8 cellular contexts compared by ENCODE assay signal in the genomic region with DNA sequence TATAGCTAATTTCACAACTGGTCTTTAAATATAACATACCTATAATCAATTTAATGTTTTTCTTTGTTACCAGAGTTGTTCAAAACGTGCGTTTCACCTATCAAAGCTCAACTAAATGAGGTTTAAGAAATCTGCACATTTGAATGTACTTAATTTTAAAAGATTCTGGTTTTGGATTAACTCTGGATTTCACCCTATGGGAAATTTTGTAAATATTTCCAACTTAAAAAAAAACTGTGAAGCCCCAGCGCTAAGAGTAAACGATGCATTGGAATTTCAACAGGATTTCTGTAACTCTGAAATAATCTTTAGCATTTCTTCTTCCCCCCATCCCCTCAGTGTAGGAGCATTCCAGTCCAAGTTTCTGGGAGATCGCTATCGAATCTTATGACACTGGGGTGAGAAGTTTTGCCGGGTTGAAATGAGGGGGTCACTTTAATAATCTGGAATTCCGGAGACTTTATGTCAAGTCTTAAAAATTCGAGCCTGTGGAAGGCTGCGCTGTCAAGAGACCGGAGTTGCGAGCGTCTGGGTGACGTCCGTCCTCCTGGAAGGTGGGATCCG. TPM values are rescaled to one million over a fixed set of nuclear protein-coding genes. Genes with fewer than 3 reads are reported as not detected.
DNase-seq lines count a peak whose midpoint lies in the region; ATAC-seq and TF ChIP-seq lines count a peak whose summit lies in the region.

No MANE protein-coding gene starts in this region.

- H3K4me3 Mint-ChIP-seq in activated CD4-positive, alpha-beta T cell treated with anti-CD3 and anti-CD28 coated beads, Interleukin-2, amount 10 ng/mL, durations not matched to agents 24 days and 14 days: peak overlapping the region; percentile 98

- peak overlapping the region; percentile 11 for H3K27ac Mint-ChIP-seq in activated CD4-positive, alpha-beta T cell treated with anti-CD3 and anti-CD28 coated beads, Interleukin-2, amount 10 ng/mL, durations not matched to agents 24 days and 14 days

- H3K4me1 ChIP-seq in left lung: peaks cover 3 to 28% of the 10 kb centered on the region in 2 donors

- H3K4me1 Mint-ChIP-seq in activated CD4-positive, alpha-beta T cell treated with anti-CD3 and anti-CD28 coated beads, Interleukin-2, amount 10 ng/mL, durations not matched to agents 24 days and 14 days: peaks cover 14% of the 10 kb centered on the region

- intact Hi-C loops in activated CD4-positive, alpha-beta T cell treated with anti-CD3 and anti-CD28 coated beads, Interleukin-2, amount 10 ng/mL, durations not matched to agents 24 days and 14 days (cut with micrococcal nuclease): loop anchor here (5.0 to 10.0 kb wide), 5 partner anchors 46 to 1736 kb away; a partner anchor contains a TSS
- intact Hi-C loops in left lung (cut with DNase I): no loop called here

- peak overlapping the region; percentile 88 to 97 for H3K4me3 ChIP-seq in left lung

- H3K27me3 ChIP-seq in left lung: no peaks in the 10 kb centered on the region

- peaks cover 4% of the 10 kb centered on the region for H3K9me3 Mint-ChIP-seq in activated CD4-positive, alpha-beta T cell treated with anti-CD3 and anti-CD28 coated beads, Interleukin-2, amount 10 ng/mL, durations not matched to agents 24 days and 14 days

- ATAC-seq in left lung (no peak), GM18519 (IDR thresholded peaks at IDR 0.05; ENCODE audit: low FRiP score, unreplicated experiment) (no peak)

- no peak for TF ChIP-seq CTCF in left lung (IDR thresholded peaks at IDR 0.05)

- no peak for DNase-seq in activated CD4-positive, alpha-beta T cell treated with anti-CD3 and anti-CD28 coated beads, Interleukin-2, amount 10 ng/mL, durations not matched to agents 24 days and 14 days
- no peak for DNase-seq in activated CD4-positive, alpha-beta T cell treated with anti-CD3 and anti-CD28 coated beads for 1 hour
- DNase-seq in left lung (no peak), T1000 (lab: John Stamatoyannopoulos, UW) (no peak)
- DNase-seq in central memory CD4-positive, alpha-beta T cell: no peak

- H3K27me3 Mint-ChIP-seq in activated CD4-positive, alpha-beta T cell treated with anti-CD3 and anti-CD28 coated beads, Interleukin-2, amount 10 ng/mL, durations not matched to agents 24 days and 14 days: peaks cover 18% of the 10 kb centered on the region

- peak overlapping the region; percentile 87 for H3K27ac ChIP-seq in angular gyrus (ENCODE audit: low read depth, low read length)
- peak overlapping the region; percentile 91 to 96 for H3K27ac ChIP-seq in left lung
- peak overlapping the region; percentile 52 for H3K27ac ChIP-seq in temporal lobe (ENCODE audit: low read depth, low read length)

- H3K36me3 ChIP-seq in left lung: no peaks in the 10 kb centered on the region

- peaks cover 6% of the 10 kb centered on the region for H3K36me3 Mint-ChIP-seq in activated CD4-positive, alpha-beta T cell treated with anti-CD3 and anti-CD28 coated beads, Interleukin-2, amount 10 ng/mL, durations not matched to agents 24 days and 14 days (ENCODE audit: low read depth)

- H3K9me3 ChIP-seq in left lung: no peaks in the 10 kb centered on the region

RNA-seq across cellular contexts. Expression of a gene that starts 0.6 kb away (rescaled TPM):
- total RNA-seq in activated CD4-positive, alpha-beta T cell treated with anti-CD3 and anti-CD28 coated beads, Interleukin-2, amount 10 ng/mL, durations not matched to agents 24 days and 14 days: 41.0 and 50.4 TPM in 2 replicates
- total RNA-seq in left lung (10 to 100 TPM; 35.6 to 47.5 TPM), temporal lobe (31.2 TPM)
